9 cellular contexts compared by ENCODE assay signal in genomic region chr6:156718647-156719394, GRCh38. TPM values are rescaled to one million over a fixed set of nuclear protein-coding genes. Genes with fewer than 3 reads are reported as not detected.
A peak's percentile ranks its signal among the peaks of the same experiment; 100 is the strongest.
DNase-seq lines count a peak whose midpoint lies in the region; ATAC-seq and TF ChIP-seq lines count a peak whose summit lies in the region.
"Had no signal": no experiment of that assay in that cellular context is flagged by ENCODE, and none has a peak within 500 bp of the region (broad histone marks: within the 10 kb centered on the region; RNA-seq: fewer than 3 reads in every experiment).

No MANE protein-coding gene starts in this region.

- peak overlapping the region in 3 of 10 experiments; percentile 46 to 61 (median 49); a peak in 2 of 20 replicates for H3K4me3 ChIP-seq in BLaER1 treated with 17β-estradiol and CSF1 and Interleukin-3, amounts not matched to agents 10 nM and 100 nM
- H3K4me3 ChIP-seq in colonic mucosa (no peak overlapping the region), mucosa of rectum (ENCODE audit: low read length in 2 of 2) (no peak overlapping the region)
- H3K4me3 ChIP-seq: lung had no signal

- H3K27me3 ChIP-seq in BLaER1 treated with 17β-estradiol and CSF1 and Interleukin-3, amounts not matched to agents 10 nM and 100 nM, result no peaks in the 10 kb centered on the region
- H3K27me3 ChIP-seq in colonic mucosa, result no peaks in the 10 kb centered on the region
- no peaks in the 10 kb centered on the region for H3K27me3 ChIP-seq in mucosa of rectum (ENCODE audit: control insufficient read depth in 2 of 2, insufficient read depth in 2 of 2, low read length in 2 of 2)

- H3K9me3 ChIP-seq in BLaER1 treated with 17β-estradiol and CSF1 and Interleukin-3, amounts not matched to agents 10 nM and 100 nM (replicated peaks in 1 of 11), result 0 out of 22 replicates have a peak, but pooled peaks cover 0 to 3% (median 0%) of the 10 kb centered on the region in 11 experiments
- H3K9me3 ChIP-seq in colonic mucosa, result no peaks in the 10 kb centered on the region
- no peaks in the 10 kb centered on the region for H3K9me3 ChIP-seq in mucosa of rectum (ENCODE audit: control insufficient read depth in 2 of 2, low read length in 2 of 2)

- in situ Hi-C loops in GM13977 (cut with MboI; ENCODE audit: low pct_unique_long_range_greater_than_20kb, low sequenced_read_pairs, unreplicated experiment), result no loop called here

- DNase-seq in MV-4-11 (lab: John Stamatoyannopoulos, UW), result peak; percentile 96
- DNase-seq in colonic mucosa, result peak; percentile 33
- no peak for DNase-seq in GM19238 (ENCODE audit: insufficient read length, low spot score)
- no peak for DNase-seq in GM13977 (ENCODE audit: low spot score)
- no peak for DNase-seq in stimulated activated CD4-positive, alpha-beta T cell treated with anti-CD3 and anti-CD28 coated beads, Interleukin-4, amount 100 ng/mL, for 4 hours

- H3K27ac ChIP-seq in BLaER1 treated with 17β-estradiol and CSF1 and Interleukin-3, amounts not matched to agents 10 nM and 100 nM, result peak overlapping the region; percentile 74 to 87 (median 83); a peak in 21 of 22 replicates
- H3K27ac ChIP-seq in colonic mucosa (peak overlapping the region; percentile 91), mucosa of rectum (ENCODE audit: low read depth in 2 of 2, low read length in 2 of 2) (peak overlapping the region; percentile 85 to 97)

- H3K4me2 ChIP-seq in BLaER1 treated with 17β-estradiol and CSF1 and Interleukin-3, amounts not matched to agents 10 nM and 100 nM, result peak overlapping the region; percentile 79 to 94 (median 87)

- peaks cover 24 to 35% (median 32%) of the 10 kb centered on the region in 10 experiments for H3K4me1 ChIP-seq in BLaER1 treated with 17β-estradiol and CSF1 and Interleukin-3, amounts not matched to agents 10 nM and 100 nM
- H3K4me1 ChIP-seq in colonic mucosa, result peaks cover 8% of the 10 kb centered on the region
- H3K4me1 ChIP-seq in mucosa of rectum (ENCODE audit: control insufficient read depth in 2 of 2, insufficient read depth in 2 of 2, low read length in 2 of 2), result peaks cover 15 to 26% of the 10 kb centered on the region in 2 donors

- H3K9ac ChIP-seq in BLaER1 treated with 17β-estradiol and CSF1 and Interleukin-3, amounts not matched to agents 10 nM and 100 nM, result peak overlapping the region in 9 of 11 experiments; percentile 67 to 81 (median 77); a peak in 12 of 22 replicates
- H3K9ac ChIP-seq in colonic mucosa (ENCODE audit: low read depth in 2 of 2, low read length in 2 of 2) (no peak overlapping the region), mucosa of rectum (ENCODE audit: low read depth in 1 of 2, low read length in 2 of 2) (no peak overlapping the region)

- intact Hi-C loops in colonic mucosa (cut with DNase I), result no loop called here

- H4K20me1 ChIP-seq in BLaER1 treated with 17β-estradiol and CSF1 and Interleukin-3, amounts not matched to agents 10 nM and 100 nM, result no peaks in the 10 kb centered on the region

- no peak for ATAC-seq in HG03520 (IDR thresholded peaks at IDR 0.05; ENCODE audit: unreplicated experiment)

- TF ChIP-seq CTCF in colonic mucosa (IDR thresholded peaks at IDR 0.05) (no peak), GM13977 (IDR thresholded peaks at IDR 0.05; ENCODE audit: extremely low read depth, insufficient read depth, missing control alignments) (no peak)

- H3K36me3 ChIP-seq in BLaER1 treated with 17β-estradiol and CSF1 and Interleukin-3, amounts not matched to agents 10 nM and 100 nM, result no peaks in the 10 kb centered on the region
- H3K36me3 ChIP-seq in colonic mucosa (no peaks in the 10 kb centered on the region), mucosa of rectum (ENCODE audit: control insufficient read depth in 2 of 2, insufficient read depth in 2 of 2, low read length in 2 of 2) (no peaks in the 10 kb centered on the region)

RNA-seq across cellular contexts. Expression of gene ARID1B, which starts 58.4 kb away (rescaled TPM):
- total RNA-seq in colonic mucosa, result 10 to 100 TPM; 61.3 to 71.5 TPM

Comparison
In these comparisons a context has a peak if more than half of its experiments do, and no peak if none do; other contexts are left out.
1. H3K9ac ChIP-seq: peak in BLaER1 treated with 17β-estradiol and CSF1 and Interleukin-3, amounts not matched to agents 10 nM and 100 nM (9 of 11); none in colonic mucosa (0 of 2) and mucosa of rectum (0 of 2).
2. DNase-seq: peak in MV-4-11 (single experiment) and colonic mucosa (single experiment); none in GM19238 (single experiment), GM13977 (single experiment) and stimulated activated CD4-positive, alpha-beta T cell treated with anti-CD3 and anti-CD28 coated beads, Interleukin-4, amount 100 ng/mL, for 4 hours (0 of 2).
3. Peak in every context shown above with its lines, with median percentiles within 50 percentile points of each other: H3K27ac ChIP-seq.